ENCODE assay signal across 10 cellular contexts in the genomic region with DNA sequence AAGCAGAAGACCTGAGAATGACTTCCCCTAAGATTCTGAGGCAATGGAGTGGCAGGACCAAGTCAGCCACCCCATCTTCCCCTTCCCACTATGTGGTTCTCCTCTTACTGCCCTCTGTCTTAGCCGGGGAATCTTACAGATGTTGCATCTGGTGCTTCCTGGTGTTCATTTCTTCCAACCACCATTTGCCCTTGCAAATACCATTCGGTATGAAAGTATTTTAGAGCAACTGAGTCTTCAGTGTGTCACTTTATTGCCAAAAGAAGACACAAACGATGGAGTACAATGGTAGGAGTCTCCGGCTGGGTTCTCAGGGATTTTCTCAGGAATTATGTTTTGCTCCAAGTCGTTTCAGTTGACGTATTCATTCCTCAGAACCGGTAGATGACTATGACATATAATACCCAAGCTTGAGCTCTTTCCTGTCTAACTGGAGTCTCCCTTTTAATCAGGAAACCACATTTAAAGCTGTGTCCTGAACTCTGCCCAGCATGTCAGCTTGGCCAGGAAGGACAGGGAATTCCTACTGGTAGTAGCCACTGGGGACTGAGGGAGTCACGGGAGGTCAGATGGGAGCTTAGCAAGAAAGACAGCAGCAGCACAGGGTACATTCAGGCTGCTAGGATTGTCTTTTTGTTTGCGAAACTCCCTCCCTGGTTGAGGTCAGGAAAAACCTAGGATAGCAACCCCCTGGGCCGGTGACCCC.
A peak's percentile ranks its signal among the peaks of the same experiment; 100 is the strongest.
DNase-seq lines count a peak whose midpoint lies in the region; ATAC-seq and TF ChIP-seq lines count a peak whose summit lies in the region.
"Had no signal": no experiment of that assay in that cellular context is flagged by ENCODE, and none has a peak within 500 bp of the region (broad histone marks: within the 10 kb centered on the region; RNA-seq: fewer than 3 reads in every experiment).

No MANE protein-coding gene starts in this region.

- peak overlapping the region; percentile 30 for H3K9ac ChIP-seq in adipocyte (ENCODE audit: low read length)
- H3K9ac ChIP-seq in rectal smooth muscle tissue (ENCODE audit: low read length), result no peak overlapping the region

- H3K27ac ChIP-seq in heart right ventricle, result peak overlapping the region in 9 of 10 donors; percentile 75 to 91 (median 85)
- H3K27ac ChIP-seq in rectal smooth muscle tissue (ENCODE audit: low read depth, low read length), result peak overlapping the region; percentile 80

- H3K9me3 ChIP-seq in adipocyte (ENCODE audit: control insufficient read depth, low read length), result no peaks in the 10 kb centered on the region
- H3K9me3 ChIP-seq in heart right ventricle, result no peaks in the 10 kb centered on the region

- H3K27me3 ChIP-seq in adipocyte (replicated peaks; ENCODE audit: control insufficient read depth, insufficient read depth, low read length) (no peaks in the 10 kb centered on the region), heart right ventricle (no peaks in the 10 kb centered on the region), rectal smooth muscle tissue (ENCODE audit: control insufficient read depth, insufficient read depth, low read length) (no peaks in the 10 kb centered on the region)

- H3K4me1 ChIP-seq in adipocyte (ENCODE audit: control insufficient read depth, insufficient read depth, low read length), result peaks cover 54% of the 10 kb centered on the region
- H3K4me1 ChIP-seq in heart right ventricle, result peaks cover 15 to 86% (median 69%) of the 10 kb centered on the region in 9 donors
- peaks cover 46% of the 10 kb centered on the region for H3K4me1 ChIP-seq in rectal smooth muscle tissue (ENCODE audit: control insufficient read depth, insufficient read depth, low read length)

- TF ChIP-seq CTCF in heart right ventricle (IDR thresholded peaks at IDR 0.05), result no peak

- H3K36me3 ChIP-seq in adipocyte (ENCODE audit: control insufficient read depth, insufficient read depth, low read length, severe bottlenecking), result no peaks in the 10 kb centered on the region
- no peaks in the 10 kb centered on the region for H3K36me3 ChIP-seq in heart right ventricle
- no peaks in the 10 kb centered on the region for H3K36me3 ChIP-seq in rectal smooth muscle tissue (ENCODE audit: control insufficient read depth, insufficient read depth, low read length)

- peak overlapping the region; percentile 52 for H3K4me3 ChIP-seq in adipocyte (ENCODE audit: low read length)
- no peak overlapping the region for H3K4me3 ChIP-seq in heart right ventricle
- H3K4me3 ChIP-seq in rectal smooth muscle tissue (ENCODE audit: low read length), result no peak overlapping the region

- 30 to 45% methylated on average over 10 of the region's 10 CpGs for WGBS in heart right ventricle, 2 donors

- peak; percentile 94 for DNase-seq in ELR (ENCODE audit: low read depth)
- DNase-seq in adipocyte (ENCODE audit: low read depth), result peak; percentile 63
- DNase-seq in heart right ventricle, result peak; percentile 46 to 72
- DNase-seq in NAMALWA (ENCODE audit: low spot score), result no peak
- no peak for DNase-seq in effector CD4-positive, alpha-beta T cell
- DNase-seq: activated CD8-positive, alpha-beta memory T cell treated with anti-CD3 and anti-CD28 coated beads, Interleukin-2, amount 50 U/mL, for 48 hours; DND-41 had no signal

- ATAC-seq in heart right ventricle, result peak; percentile 53 to 74 (median 67)
- ATAC-seq in HG02759 (IDR thresholded peaks at IDR 0.05; ENCODE audit: unreplicated experiment), result no peak
- ATAC-seq in HG03196 (IDR thresholded peaks at IDR 0.05; ENCODE audit: unreplicated experiment), result no peak

- intact Hi-C loops in heart right ventricle (cut with DNase I), result loop anchor here in 6 of 10 donors (2.0 to 5.0 kb wide), 3 partner anchors 33 to 87 kb away; partner anchors contain the start of gene SAMD4A (in 4 of the 6)

Comparison
In these comparisons a context has a peak if more than half of its experiments do, and no peak if none do; other contexts are left out.
1. DNase-seq: peak in ELR (single experiment), adipocyte (single experiment) and heart right ventricle (2 of 2); none in NAMALWA (single experiment) and effector CD4-positive, alpha-beta T cell (single experiment).
2. ATAC-seq: peak in heart right ventricle (8 of 8); none in HG02759 (single experiment) and HG03196 (single experiment).